In genomic region chr15:70047386-70048195, GRCh38 we compare ENCODE assay signal across 19 cellular contexts. TPM values are rescaled to one million over a fixed set of nuclear protein-coding genes. Genes with fewer than 3 reads are reported as not detected.
DNase-seq lines count a peak whose midpoint lies in the region; ATAC-seq, FAIRE-seq and TF ChIP-seq lines count a peak whose summit lies in the region.
"Had no signal": no experiment of that assay in that cellular context is flagged by ENCODE, and none has a peak within 500 bp of the region (broad histone marks: within the 10 kb centered on the region; RNA-seq: fewer than 3 reads in every experiment).

No MANE protein-coding gene starts in this region.

- H3K4me1 ChIP-seq in A673 (ENCODE audit: insufficient read depth, low read length, poor library complexity, severe bottlenecking) (no peaks in the 10 kb centered on the region), small intestine (ENCODE audit: control insufficient read depth in 2 of 2, insufficient read depth in 1 of 2, low read depth in 1 of 2, low read length in 1 of 2) (no peaks in the 10 kb centered on the region)
- H3K4me1 ChIP-seq: adrenal gland, foreskin keratinocyte had no signal

- TF ChIP-seq CTCF in A673 (conservative IDR thresholded peaks at IDR 0.05; ENCODE audit: low read depth, low read length) = no peak
- TF ChIP-seq CTCF in mesothelial cell of epicardium (IDR thresholded peaks at IDR 0.05; ENCODE audit: unreplicated experiment) = no peak

- no peaks in the 10 kb centered on the region for H3K9me3 Mint-ChIP-seq in mesothelial cell of epicardium
- H3K9me3 Mint-ChIP-seq: activated CD4-positive, alpha-beta T cell treated with anti-CD3 and anti-CD28 coated beads, Interleukin-2, amount 10 ng/mL, durations not matched to agents 7 days and 5 days; activated T-cell treated with anti-CD3 and anti-CD28 coated beads, Interleukin-2, amount 50 U/mL, for 4 hours; central memory CD8-positive, alpha-beta T cell; naive thymus-derived CD8-positive, alpha-beta T cell had no signal

- DNase-seq in A673 (ENCODE audit: low spot score) = no peak
- peak; percentile 57 for DNase-seq in GM03348 (ENCODE audit: low spot score)
- peak; percentile 56 for DNase-seq in fibroblast of gingiva (ENCODE audit: low read depth)
- DNase-seq in mesothelial cell of epicardium (ENCODE audit: low spot score in 2 of 2, unreplicated experiment in 2 of 2) = peak in 1 of 2 experiments; percentile 1
- DNase-seq in small intestine = no peak
- no peak for DNase-seq in stimulated activated CD4-positive, alpha-beta T cell treated with anti-CD3 and anti-CD28 coated beads, Interleukin-1b, Interleukin-23, amount 100 ng/mL, for 48 hours
- DNase-seq in midbrain (lab: John Stamatoyannopoulos, UW) = no peak
- DNase-seq: activated CD4-positive, alpha-beta T cell treated with anti-CD3 and anti-CD28 coated beads, Interleukin-2, amount 10 ng/mL, durations not matched to agents 7 days and 5 days; activated T-cell treated with anti-CD3 and anti-CD28 coated beads, Interleukin-2, amount 50 U/mL, for 4 hours; effector memory CD4-positive, alpha-beta T cell; foreskin keratinocyte; HCEC 1CT; MM.1S; naive thymus-derived CD8-positive, alpha-beta T cell; NCI-H187 treated with DMSO at 0.1 percent for 48 hours; SK-N-SH had no signal

- H3K4me1 Mint-ChIP-seq in mesothelial cell of epicardium = peaks cover 13% of the 10 kb centered on the region
- H3K4me1 Mint-ChIP-seq: activated CD4-positive, alpha-beta T cell treated with anti-CD3 and anti-CD28 coated beads, Interleukin-2, amount 10 ng/mL, durations not matched to agents 7 days and 5 days; central memory CD8-positive, alpha-beta T cell had no signal

- H3K27me3 ChIP-seq in A673 (replicated peaks; ENCODE audit: insufficient read depth, low read depth, low read length, poor library complexity) (no peaks in the 10 kb centered on the region), small intestine (ENCODE audit: control insufficient read depth in 2 of 2, insufficient read depth in 2 of 2, low read length in 2 of 2) (no peaks in the 10 kb centered on the region)
- H3K27me3 ChIP-seq: adrenal gland, foreskin keratinocyte had no signal

- peaks cover 30% of the 10 kb centered on the region for H3K36me3 Mint-ChIP-seq in mesothelial cell of epicardium

- peak overlapping the region; percentile 14 for H3K27ac Mint-ChIP-seq in mesothelial cell of epicardium
- H3K27ac Mint-ChIP-seq: activated CD4-positive, alpha-beta T cell treated with anti-CD3 and anti-CD28 coated beads, Interleukin-2, amount 10 ng/mL, durations not matched to agents 7 days and 5 days had no signal

- CTCF ChIA-PET in A673 (lab: Charles Lee) = interaction anchor here (0.6 kb wide), 1 partner anchor 269 kb away, joined by 5 read pairs; no protein-coding TSS in a partner anchor

- H3K4me3 ChIP-seq in A673 (ENCODE audit: low read depth, low read length, poor library complexity, severe bottlenecking) (no peak overlapping the region), small intestine (ENCODE audit: low read depth in 1 of 2, low read length in 2 of 2) (no peak overlapping the region)
- H3K4me3 ChIP-seq: adrenal gland had no signal

- no TSS peak for BruUV-seq in A673 (replicated peaks; lab: Mats Ljungman, UMichigan)

- intact Hi-C loops in A673 (cut with micrococcal nuclease; ENCODE audit: unreplicated experiment) = no loop called here

- POLR2A ChIA-PET in A673 (lab: Charles Lee; ENCODE audit: low non-redundant PET) = no interaction called here

- no peaks in the 10 kb centered on the region for H3K27me3 Mint-ChIP-seq in mesothelial cell of epicardium (ENCODE audit: low read depth)
- H3K27me3 Mint-ChIP-seq: activated CD4-positive, alpha-beta T cell treated with anti-CD3 and anti-CD28 coated beads, Interleukin-2, amount 10 ng/mL, durations not matched to agents 7 days and 5 days; central memory CD8-positive, alpha-beta T cell; naive thymus-derived CD8-positive, alpha-beta T cell had no signal

- FAIRE-seq in small intestine (lab: Jason Lieb, UNC) = no peak

- H3K9me3 ChIP-seq in A673 (ENCODE audit: low read depth, low read length, poor library complexity, severe bottlenecking) (no peaks in the 10 kb centered on the region), small intestine (ENCODE audit: control insufficient read depth, low read depth) (no peaks in the 10 kb centered on the region)
- H3K9me3 ChIP-seq: adrenal gland, SK-N-SH had no signal

- H3K4me3 Mint-ChIP-seq in mesothelial cell of epicardium = no peak overlapping the region
- H3K4me3 Mint-ChIP-seq: activated CD4-positive, alpha-beta T cell treated with anti-CD3 and anti-CD28 coated beads, Interleukin-2, amount 10 ng/mL, durations not matched to agents 7 days and 5 days; activated T-cell treated with anti-CD3 and anti-CD28 coated beads, Interleukin-2, amount 50 U/mL, for 4 hours; central memory CD8-positive, alpha-beta T cell; naive thymus-derived CD8-positive, alpha-beta T cell had no signal

- H3K27ac ChIP-seq in A673 (ENCODE audit: low read depth, low read length, poor library complexity, severe bottlenecking) (peak overlapping the region; percentile 54), small intestine (ENCODE audit: low read depth in 1 of 2, low read length in 1 of 2) (peak overlapping the region in 1 of 2 donors; percentile 43)
- H3K27ac ChIP-seq: adrenal gland, foreskin keratinocyte had no signal

- no peak for ATAC-seq in GM21717 (IDR thresholded peaks at IDR 0.05; ENCODE audit: unreplicated experiment)
- ATAC-seq: activated T-cell treated with anti-CD3 and anti-CD28 coated beads, Interleukin-2, amount 50 U/mL, for 4 hours; foreskin keratinocyte had no signal

- peaks cover 40% of the 10 kb centered on the region for H3K36me3 ChIP-seq in A673 (ENCODE audit: insufficient read depth, low read length, poor library complexity, severe bottlenecking)
- H3K36me3 ChIP-seq in small intestine (ENCODE audit: control insufficient read depth in 2 of 2, insufficient read depth in 2 of 2, low read length in 2 of 2) = peaks cover 3 to 22% of the 10 kb centered on the region in 2 donors

- 76 to 86% (median 83%) methylated on average over 17 of the region's 17 CpGs for WGBS in small intestine, 3 donors

RNA-seq across cellular contexts. Expression of gene TLE3, which starts 50.1 kb away (rescaled TPM):
- 90.4 and 98.1 TPM in 2 replicates for total RNA-seq in A673 (2021)
- 147 to 165 TPM (median 156 TPM) in 3 replicates for total RNA-seq in mesothelial cell of epicardium
- polyA plus RNA-seq in small intestine = 10 to 100 TPM; 14.3 to 22.2 (median 14.6) TPM

Comparison
In these comparisons a context has a peak if more than half of its experiments do, and no peak if none do; other contexts are left out.
1. DNase-seq: peak in GM03348 (single experiment) and fibroblast of gingiva (single experiment); none in A673 (single experiment), small intestine (single experiment), stimulated activated CD4-positive, alpha-beta T cell treated with anti-CD3 and anti-CD28 coated beads, Interleukin-1b, Interleukin-23, amount 100 ng/mL, for 48 hours (single experiment) and midbrain (single experiment).